Comparison of ENCODE assay signal across 9 cellular contexts in the genomic region with DNA sequence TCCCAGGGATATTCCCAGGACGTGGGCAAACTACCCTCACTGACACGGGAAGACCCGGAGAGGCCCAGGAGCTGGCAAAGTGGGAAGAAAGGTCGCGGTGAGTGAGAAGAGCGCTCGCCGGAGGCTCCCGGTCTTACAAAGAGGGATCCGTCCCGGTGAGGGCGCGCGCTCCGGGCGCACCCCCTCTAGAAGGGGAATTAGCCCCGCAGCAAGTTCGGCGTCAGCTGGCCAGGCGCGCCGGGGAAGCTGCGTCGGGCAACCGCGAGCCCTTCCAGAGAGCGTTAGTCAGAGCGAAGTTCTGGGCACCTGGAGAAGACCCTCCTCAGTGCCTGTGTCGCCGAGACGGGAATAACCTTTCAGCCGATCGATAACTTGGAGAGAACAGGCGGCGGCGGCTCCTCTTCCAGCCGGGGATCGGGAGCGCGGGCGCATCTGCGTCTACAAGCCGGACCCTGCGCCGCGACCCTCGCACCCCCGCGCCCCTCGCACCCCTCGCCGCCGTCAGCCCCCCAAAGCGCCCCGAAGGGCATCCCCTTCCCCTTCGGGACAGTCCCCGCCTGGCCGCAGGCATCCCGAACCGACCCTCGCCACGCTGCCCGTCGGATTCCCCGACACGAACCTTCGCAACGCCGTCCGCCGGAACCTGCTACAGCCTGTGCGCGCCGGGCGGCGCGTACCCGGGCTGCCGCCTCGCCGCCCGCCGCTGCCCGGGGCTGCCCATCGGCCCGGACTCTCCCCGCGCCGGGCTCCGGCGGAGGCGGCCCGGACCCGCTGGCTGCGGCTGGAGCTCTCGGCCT. TPM values are rescaled to one million over a fixed set of nuclear protein-coding genes. Genes with fewer than 3 reads are reported as not detected.
DNase-seq lines count a peak whose midpoint lies in the region; ATAC-seq, FAIRE-seq and TF ChIP-seq lines count a peak whose summit lies in the region.
"Had no signal": no experiment of that assay in that cellular context is flagged by ENCODE, and none has a peak within 500 bp of the region (broad histone marks: within the 10 kb centered on the region; RNA-seq: fewer than 3 reads in every experiment).

No MANE protein-coding gene starts in this region.

- peak overlapping the region; percentile 49 for H3K4me3 ChIP-seq in HFF-Myc (replicated peaks; ENCODE audit: low read depth, low read length)
- H3K4me3 ChIP-seq in heart left ventricle = peak overlapping the region; percentile 62 to 96 (median 90)

- H3K27ac Mint-ChIP-seq in progenitor cell of endocrine pancreas = peak overlapping the region; percentile 96

- FAIRE-seq in GM12891 (lab: Jason Lieb, UNC) = no peak
- FAIRE-seq: G401.6 had no signal

- H3K27ac ChIP-seq in heart left ventricle = peak overlapping the region; percentile 73 to 98 (median 88)

- H3K9me3 ChIP-seq in heart left ventricle = no peaks in the 10 kb centered on the region

- no peaks in the 10 kb centered on the region for H3K36me3 Mint-ChIP-seq in progenitor cell of endocrine pancreas (ENCODE audit: insufficient read depth)

- DNase-seq in NCI-H1105 treated with DMSO at 0.1 percent for 48 hours (lab: John Stamatoyannopoulos, UW) (peak; percentile 20), NCI-H1105 (lab: John Stamatoyannopoulos, UW) (no peak), HFF-Myc (ENCODE audit: extremely low read depth, low read depth) (no peak), NCI-H146 treated with DMSO at 0.1 percent for 48 hours (lab: John Stamatoyannopoulos, UW; ENCODE audit: unreplicated experiment) (peak; percentile 17), activated gamma-delta T cell (lab: John Stamatoyannopoulos, UW) (peak; percentile 28), heart left ventricle (peak; percentile 24 to 77 (median 60)), progenitor cell of endocrine pancreas (ENCODE audit: low spot score, unreplicated experiment) (peak; percentile 49), GM12891 (ENCODE audit: insufficient read length, low spot score) (no peak)

- H3K36me3 ChIP-seq in heart left ventricle = no peaks in the 10 kb centered on the region

- peak overlapping the region; percentile 96 for H3K4me3 Mint-ChIP-seq in progenitor cell of endocrine pancreas (ENCODE audit: low read depth)

- H3K9me3 Mint-ChIP-seq in progenitor cell of endocrine pancreas (ENCODE audit: low read depth) = no peaks in the 10 kb centered on the region

- peaks cover 10% of the 10 kb centered on the region for H3K27me3 Mint-ChIP-seq in progenitor cell of endocrine pancreas

- ATAC-seq in heart left ventricle = peak in 3 of 4 donors; percentile 1 to 16 (median 3)

- TF ChIP-seq POLR2A in heart left ventricle (IDR thresholded peaks at IDR 0.05) (no peak), GM12891 (IDR thresholded peaks at IDR 0.05; ENCODE audit: low read depth, low read length) (no peak)

- no peak for TF ChIP-seq CTCF in HFF-Myc (IDR thresholded peaks at IDR 0.05; ENCODE audit: low read depth, low read length, missing control alignments)
- TF ChIP-seq CTCF in heart left ventricle (IDR thresholded peaks at IDR 0.05) = no peak
- TF ChIP-seq CTCF in progenitor cell of endocrine pancreas (IDR thresholded peaks at IDR 0.05; ENCODE audit: unreplicated experiment) = no peak

- intact Hi-C loops in heart left ventricle (cut with DNase I) = loop anchor here (2.0 to 10.0 kb wide), 38 partner anchors 55 to 875 kb away; a partner anchor contains a TSS

- no peaks in the 10 kb centered on the region for H3K27me3 ChIP-seq in heart left ventricle

- 0 to 1% (median 0%) methylated on average over 27 to 96 of the region's 96 CpGs for WGBS in heart left ventricle, 4 donors

- H3K4me1 ChIP-seq in heart left ventricle = peaks cover 0 to 57% (median 30%) of the 10 kb centered on the region in 12 donors

- peaks cover 37% of the 10 kb centered on the region for H3K4me1 Mint-ChIP-seq in progenitor cell of endocrine pancreas (ENCODE audit: low read depth)

TF ChIP-seq in GM12891, 5 proteins besides CTCF, POLR2A, EP300 and RAD21:
- TF ChIP-seq PAX5 (IDR thresholded peaks at IDR 0.05; ENCODE audit: insufficient read depth, low read length, severe bottlenecking) = no peak
- TF ChIP-seq SPI1 (IDR thresholded peaks at IDR 0.05; ENCODE audit: low read depth, low read length) = no peak
- TF ChIP-seq POU2F2 (IDR thresholded peaks at IDR 0.05; ENCODE audit: low read depth, low read length) = no peak
- no peak for TF ChIP-seq TAF1 (IDR thresholded peaks at IDR 0.05; ENCODE audit: low read depth, low read length)
- TF ChIP-seq POLR2AphosphoS5 (IDR thresholded peaks at IDR 0.05; ENCODE audit: low read depth, low read length) = no peak

RNA-seq across cellular contexts. Expression of a gene that starts 0.5 kb away (rescaled TPM):
- total RNA-seq in heart left ventricle (100 to 1,000 TPM in 5 of 9 donors, 10 to 100 TPM in 4; 70.8 to 148 (median 102) TPM), progenitor cell of endocrine pancreas (37.6 and 41.0 TPM in 2 replicates)
- polyA plus RNA-seq in heart left ventricle = 100 to 1,000 TPM in 1 of 2 donors, 10 to 100 TPM in 1; 18.1 to 103 TPM
- 0.01 TPM for polyA plus RNA-seq in GM12891 (2012; ENCODE audit: low read depth, missing spikeins)

Comparison
In these comparisons a context has a peak if more than half of its experiments do, and no peak if none do; other contexts are left out.
1. DNase-seq: peak in NCI-H1105 treated with DMSO at 0.1 percent for 48 hours (single experiment), NCI-H146 treated with DMSO at 0.1 percent for 48 hours (single experiment), activated gamma-delta T cell (single experiment), heart left ventricle (5 of 5) and progenitor cell of endocrine pancreas (single experiment); none in NCI-H1105 (single experiment), HFF-Myc (single experiment) and GM12891 (single experiment).